In genomic region chr10:78584666-78585065, GRCh38 we compare ENCODE assay signal across 17 cellular contexts.
"Had no signal": no experiment of that assay in that cellular context is flagged by ENCODE, and none has a peak within 500 bp of the region (broad histone marks: within the 10 kb centered on the region; RNA-seq: fewer than 3 reads in every experiment).

No MANE protein-coding gene starts in this region.

- H3K4me1 ChIP-seq: breast epithelium had no signal

- H3K4me3 ChIP-seq: breast epithelium, lung, mucosa of descending colon, SJSA1, tibial nerve had no signal

- H3K27me3 ChIP-seq: breast epithelium, SJSA1, tibial nerve had no signal

- H3K36me3 ChIP-seq: breast epithelium, SJSA1, tibial nerve had no signal

- H3K27ac ChIP-seq: breast epithelium, SJSA1, tibial nerve had no signal

- DNase-seq: activated CD4-positive, alpha-beta T cell treated with anti-CD3 and anti-CD28 coated beads, Interleukin-2, amount 50 U/mL, for 4 hours; activated gamma-delta T cell treated with Interleukin-2 at 50 U/mL for 16 hours; activated naive CD8-positive, alpha-beta T cell treated with anti-CD3 and anti-CD28 coated beads, Interleukin-2, amount 10 ng/mL, durations not matched to agents 7 days and 5 days; activated T-cell treated with anti-CD3 and anti-CD28 coated beads, Interleukin-2, amount 50 U/mL, for 4 hours; anterior cingulate cortex; foreskin melanocyte; kidney; mucosa of descending colon; natural killer cell; small intestine; SW 1271 had no signal

- H3K9me3 ChIP-seq: breast epithelium, mucosa of descending colon, SJSA1 had no signal

- ATAC-seq: activated CD4-positive, CD25-positive, alpha-beta regulatory T cell treated with anti-CD3 and anti-CD28 coated beads, Interleukin-2, amount 50 U/mL, for 24 hours; activated T-cell treated with anti-CD3 and anti-CD28 coated beads, Interleukin-2, amount 50 U/mL, for 4 hours; mucosa of descending colon; natural killer cell; stimulated activated effector memory CD8-positive, alpha-beta T cell treated with anti-CD3 and anti-CD28 coated beads, Interleukin-12 subunit alpha, Interleukin-12 subunit beta, amount 100 ng/mL, for 72 hours had no signal
